ENCODE assay signal across 35 cellular contexts in the genomic region with DNA sequence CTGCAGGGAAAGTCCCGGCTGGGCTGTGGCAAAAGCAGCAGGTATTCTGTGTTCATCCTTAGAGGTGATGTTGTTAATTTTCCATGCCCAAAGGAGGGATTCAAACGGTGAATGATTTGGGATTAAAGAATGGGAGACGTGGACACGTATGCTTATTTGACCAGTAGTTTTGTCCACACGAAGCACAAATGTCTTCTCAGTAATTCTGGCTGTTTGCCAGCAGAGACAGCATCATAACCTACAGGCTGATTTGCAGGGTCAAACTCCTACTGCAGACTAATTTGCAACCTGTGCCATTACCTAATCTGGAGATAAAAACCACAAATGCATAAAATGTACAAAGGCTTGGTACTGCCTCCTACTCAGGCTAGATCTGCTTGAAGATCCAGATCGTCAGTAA. TPM values are rescaled to one million over a fixed set of nuclear protein-coding genes. Genes with fewer than 3 reads are reported as not detected.
"Had no signal": no experiment of that assay in that cellular context is flagged by ENCODE, and none has a peak within 500 bp of the region (broad histone marks: within the 10 kb centered on the region; RNA-seq: fewer than 3 reads in every experiment).

No MANE protein-coding gene starts in this region.

- H3K27me3 ChIP-seq: adrenal gland, body of pancreas, esophagus muscularis mucosa, foreskin keratinocyte, gastrocnemius medialis, heart right ventricle had no signal

- DNase-seq: activated CD4-positive, alpha-beta memory T cell treated with anti-CD3 and anti-CD28 coated beads for 36 hours; activated CD4-positive, alpha-beta T cell treated with anti-CD3 and anti-CD28 coated beads for 36 hours; activated CD4-positive, alpha-beta T cell treated with anti-CD3 and anti-CD28 coated beads, Interleukin-2, amount 10 ng/mL, durations not matched to agents 24 days and 14 days; activated CD4-positive, CD25-positive, alpha-beta regulatory T cell; activated CD4-positive, CD25-positive, alpha-beta regulatory T cell treated with anti-CD3 and anti-CD28 coated beads, Interleukin-2, amount 50 U/mL, for 72 hours; activated CD8-positive, alpha-beta memory T cell treated with anti-CD3 and anti-CD28 coated beads, Interleukin-2, amount 10 ng/mL, durations not matched to agents 7 days and 5 days; activated CD8-positive, alpha-beta memory T cell treated with anti-CD3 and anti-CD28 coated beads, Interleukin-2, amount 50 U/mL, for 4 hours; activated CD8-positive, alpha-beta T cell treated with anti-CD3 and anti-CD28 coated beads, Interleukin-2, amount 10 ng/mL, durations not matched to agents 7 days and 5 days; activated effector memory CD4-positive, alpha-beta T cell treated with anti-CD3 and anti-CD28 coated beads, Interleukin-2, amount 50 U/mL, for 16 hours; activated naive CD4-positive, alpha-beta T cell treated with anti-CD3 and anti-CD28 coated beads for 36 hours; activated naive CD8-positive, alpha-beta T cell treated with anti-CD3 and anti-CD28 coated beads for 36 hours; activated naive CD8-positive, alpha-beta T cell treated with anti-CD3 and anti-CD28 coated beads, Interleukin-2, amount 50 U/mL, for 24 hours; activated T-cell treated with anti-CD3 and anti-CD28 coated beads, Interleukin-2, amount 50 U/mL, for 1 hour; activated T-cell treated with anti-CD3 and anti-CD28 coated beads, Interleukin-2, amount 50 U/mL, for 48 hours; adrenal gland; amygdala; body of pancreas; caudate nucleus; cortex of kidney; dermis blood vessel endothelial cell; effector CD4-positive, alpha-beta T cell; effector memory CD8-positive, alpha-beta T cell; erythroblast; foreskin keratinocyte; gastrocnemius medialis; glutamatergic neuron; heart right ventricle; T-helper 2 cell had no signal

- H3K27ac ChIP-seq: adrenal gland, body of pancreas, esophagus muscularis mucosa, foreskin keratinocyte, gastrocnemius medialis, heart right ventricle had no signal

- H3K27me3 Mint-ChIP-seq: activated CD4-positive, alpha-beta memory T cell treated with anti-CD3 and anti-CD28 coated beads for 36 hours; activated CD4-positive, alpha-beta T cell treated with anti-CD3 and anti-CD28 coated beads for 36 hours; activated CD4-positive, alpha-beta T cell treated with anti-CD3 and anti-CD28 coated beads, Interleukin-2, amount 10 ng/mL, durations not matched to agents 24 days and 14 days; activated CD8-positive, alpha-beta memory T cell treated with anti-CD3 and anti-CD28 coated beads, Interleukin-2, amount 10 ng/mL, durations not matched to agents 7 days and 5 days; activated naive CD4-positive, alpha-beta T cell treated with anti-CD3 and anti-CD28 coated beads, Interleukin-2, amount 50 U/mL, for 24 hours; activated naive CD8-positive, alpha-beta T cell treated with anti-CD3 and anti-CD28 coated beads for 36 hours; activated naive CD8-positive, alpha-beta T cell treated with anti-CD3 and anti-CD28 coated beads, Interleukin-2, amount 50 U/mL, for 24 hours; effector memory CD8-positive, alpha-beta T cell had no signal

- H3K9me3 ChIP-seq: adrenal gland, body of pancreas, esophagus muscularis mucosa, gastrocnemius medialis, heart right ventricle had no signal

- H3K27ac Mint-ChIP-seq: activated CD4-positive, alpha-beta memory T cell treated with anti-CD3 and anti-CD28 coated beads for 36 hours; activated CD4-positive, alpha-beta T cell treated with anti-CD3 and anti-CD28 coated beads for 36 hours; activated CD4-positive, alpha-beta T cell treated with anti-CD3 and anti-CD28 coated beads, Interleukin-2, amount 10 ng/mL, durations not matched to agents 24 days and 14 days; activated CD8-positive, alpha-beta memory T cell treated with anti-CD3 and anti-CD28 coated beads, Interleukin-2, amount 10 ng/mL, durations not matched to agents 7 days and 5 days; activated CD8-positive, alpha-beta T cell treated with anti-CD3 and anti-CD28 coated beads, Interleukin-2, amount 10 ng/mL, durations not matched to agents 7 days and 5 days; activated naive CD4-positive, alpha-beta T cell treated with anti-CD3 and anti-CD28 coated beads for 36 hours; activated naive CD4-positive, alpha-beta T cell treated with anti-CD3 and anti-CD28 coated beads, Interleukin-2, amount 50 U/mL, for 24 hours; activated naive CD8-positive, alpha-beta T cell treated with anti-CD3 and anti-CD28 coated beads for 36 hours; activated naive CD8-positive, alpha-beta T cell treated with anti-CD3 and anti-CD28 coated beads, Interleukin-2, amount 50 U/mL, for 24 hours; activated T-helper 1 cell treated with anti-CD3 and anti-CD28 coated beads, Interleukin-12 subunit alpha, Interleukin-12 subunit beta, Interleukin-2, Interleukin-4 antibody, amounts not matched to agents 30 ng/mL and 10 ng/mL and 1 ng/mL, durations not matched to agents 14 hours and 24 hours and 36 hours; activated T-helper 2 cell treated with anti-CD3 and anti-CD28 coated beads, Interferon-gamma antibody, Interleukin-2, Interleukin-4, amounts not matched to agents 10 μg/mL and 5 μg/mL and 100 μg/mL, durations not matched to agents 14 hours and 24 hours and 36 hours; effector memory CD8-positive, alpha-beta T cell had no signal

- H3K4me1 Mint-ChIP-seq: activated CD4-positive, alpha-beta T cell treated with anti-CD3 and anti-CD28 coated beads for 36 hours; activated CD4-positive, alpha-beta T cell treated with anti-CD3 and anti-CD28 coated beads, Interleukin-2, amount 10 ng/mL, durations not matched to agents 24 days and 14 days; activated CD8-positive, alpha-beta memory T cell treated with anti-CD3 and anti-CD28 coated beads, Interleukin-2, amount 10 ng/mL, durations not matched to agents 7 days and 5 days; activated naive CD4-positive, alpha-beta T cell treated with anti-CD3 and anti-CD28 coated beads, Interleukin-2, amount 50 U/mL, for 24 hours had no signal

- H3K4me3 Mint-ChIP-seq: activated CD4-positive, alpha-beta memory T cell treated with anti-CD3 and anti-CD28 coated beads for 36 hours; activated CD4-positive, alpha-beta T cell treated with anti-CD3 and anti-CD28 coated beads for 36 hours; activated CD4-positive, alpha-beta T cell treated with anti-CD3 and anti-CD28 coated beads, Interleukin-2, amount 10 ng/mL, durations not matched to agents 24 days and 14 days; activated CD8-positive, alpha-beta memory T cell treated with anti-CD3 and anti-CD28 coated beads, Interleukin-2, amount 10 ng/mL, durations not matched to agents 7 days and 5 days; activated CD8-positive, alpha-beta T cell treated with anti-CD3 and anti-CD28 coated beads, Interleukin-2, amount 10 ng/mL, durations not matched to agents 7 days and 5 days; activated naive CD4-positive, alpha-beta T cell treated with anti-CD3 and anti-CD28 coated beads for 36 hours; activated naive CD4-positive, alpha-beta T cell treated with anti-CD3 and anti-CD28 coated beads, Interleukin-2, amount 50 U/mL, for 24 hours; activated naive CD8-positive, alpha-beta T cell treated with anti-CD3 and anti-CD28 coated beads for 36 hours; activated naive CD8-positive, alpha-beta T cell treated with anti-CD3 and anti-CD28 coated beads, Interleukin-2, amount 50 U/mL, for 24 hours; activated T-helper 1 cell treated with anti-CD3 and anti-CD28 coated beads, Interleukin-12 subunit alpha, Interleukin-12 subunit beta, Interleukin-2, Interleukin-4 antibody, amounts not matched to agents 30 ng/mL and 10 ng/mL and 1 ng/mL, durations not matched to agents 14 hours and 24 hours and 36 hours; effector memory CD8-positive, alpha-beta T cell had no signal

- H3K4me1 ChIP-seq: adrenal gland, body of pancreas, esophagus muscularis mucosa, foreskin keratinocyte, gastrocnemius medialis had no signal

- H3K4me3 ChIP-seq: adrenal gland, body of pancreas, esophagus muscularis mucosa, gastrocnemius medialis, heart right ventricle had no signal

- FAIRE-seq: colon had no signal

- ATAC-seq: activated CD4-positive, alpha-beta T cell treated with anti-CD3 and anti-CD28 coated beads for 36 hours; activated CD8-positive, alpha-beta memory T cell treated with anti-CD3 and anti-CD28 coated beads, Interleukin-2, amount 10 ng/mL, durations not matched to agents 7 days and 5 days; activated CD8-positive, alpha-beta T cell treated with anti-CD3 and anti-CD28 coated beads, Interleukin-2, amount 10 ng/mL, durations not matched to agents 7 days and 5 days; activated naive CD8-positive, alpha-beta T cell treated with anti-CD3 and anti-CD28 coated beads, Interleukin-2, amount 50 U/mL, for 24 hours; body of pancreas; effector memory CD8-positive, alpha-beta T cell; foreskin keratinocyte; gastrocnemius medialis; heart right ventricle had no signal

- H3K9me3 Mint-ChIP-seq: activated CD4-positive, alpha-beta memory T cell treated with anti-CD3 and anti-CD28 coated beads for 36 hours; activated CD4-positive, alpha-beta T cell treated with anti-CD3 and anti-CD28 coated beads, Interleukin-2, amount 10 ng/mL, durations not matched to agents 24 days and 14 days; activated naive CD4-positive, alpha-beta T cell treated with anti-CD3 and anti-CD28 coated beads for 36 hours; activated naive CD4-positive, alpha-beta T cell treated with anti-CD3 and anti-CD28 coated beads, Interleukin-2, amount 50 U/mL, for 24 hours; activated naive CD8-positive, alpha-beta T cell treated with anti-CD3 and anti-CD28 coated beads for 36 hours; activated naive CD8-positive, alpha-beta T cell treated with anti-CD3 and anti-CD28 coated beads, Interleukin-2, amount 50 U/mL, for 24 hours; activated T-helper 1 cell treated with anti-CD3 and anti-CD28 coated beads, Interleukin-12 subunit alpha, Interleukin-12 subunit beta, Interleukin-2, Interleukin-4 antibody, amounts not matched to agents 30 ng/mL and 10 ng/mL and 1 ng/mL, durations not matched to agents 14 hours and 24 hours and 36 hours; activated T-helper 2 cell treated with anti-CD3 and anti-CD28 coated beads, Interferon-gamma antibody, Interleukin-2, Interleukin-4, amounts not matched to agents 10 μg/mL and 5 μg/mL and 100 μg/mL, durations not matched to agents 14 hours and 24 hours and 36 hours; effector memory CD8-positive, alpha-beta T cell had no signal

RNA-seq across cellular contexts. Expression of gene FOXC2, which starts 25.7 kb away (rescaled TPM):
- total RNA-seq: activated CD4-positive, alpha-beta memory T cell treated with anti-CD3 and anti-CD28 coated beads for 36 hours; activated CD4-positive, alpha-beta T cell treated with anti-CD3 and anti-CD28 coated beads for 36 hours; activated CD4-positive, alpha-beta T cell treated with anti-CD3 and anti-CD28 coated beads, Interleukin-2, amount 10 ng/mL, durations not matched to agents 24 days and 14 days; activated CD8-positive, alpha-beta memory T cell treated with anti-CD3 and anti-CD28 coated beads for 36 hours; activated CD8-positive, alpha-beta memory T cell treated with anti-CD3 and anti-CD28 coated beads, Interleukin-2, amount 10 ng/mL, durations not matched to agents 7 days and 5 days; activated CD8-positive, alpha-beta T cell treated with anti-CD3 and anti-CD28 coated beads, Interleukin-2, amount 10 ng/mL, durations not matched to agents 7 days and 5 days; activated naive CD4-positive, alpha-beta T cell treated with anti-CD3 and anti-CD28 coated beads for 36 hours; activated naive CD8-positive, alpha-beta T cell treated with anti-CD3 and anti-CD28 coated beads for 36 hours; activated T-helper 1 cell treated with anti-CD3 and anti-CD28 coated beads, Interleukin-12 subunit alpha, Interleukin-12 subunit beta, Interleukin-2, Interleukin-4 antibody, amounts not matched to agents 30 ng/mL and 10 ng/mL and 1 ng/mL, durations not matched to agents 14 hours and 24 hours and 36 hours; foreskin keratinocyte had no signal
- polyA plus RNA-seq: foreskin keratinocyte had no signal

RNA-seq across cellular contexts. Expression of gene FOXF1, which starts 30.6 kb away (rescaled TPM):
- total RNA-seq: activated CD4-positive, alpha-beta memory T cell treated with anti-CD3 and anti-CD28 coated beads for 36 hours; activated CD4-positive, alpha-beta T cell treated with anti-CD3 and anti-CD28 coated beads for 36 hours; activated CD4-positive, alpha-beta T cell treated with anti-CD3 and anti-CD28 coated beads, Interleukin-2, amount 10 ng/mL, durations not matched to agents 24 days and 14 days; activated CD8-positive, alpha-beta memory T cell treated with anti-CD3 and anti-CD28 coated beads for 36 hours; activated CD8-positive, alpha-beta memory T cell treated with anti-CD3 and anti-CD28 coated beads, Interleukin-2, amount 10 ng/mL, durations not matched to agents 7 days and 5 days; activated CD8-positive, alpha-beta T cell treated with anti-CD3 and anti-CD28 coated beads, Interleukin-2, amount 10 ng/mL, durations not matched to agents 7 days and 5 days; activated naive CD4-positive, alpha-beta T cell treated with anti-CD3 and anti-CD28 coated beads for 36 hours; activated naive CD8-positive, alpha-beta T cell treated with anti-CD3 and anti-CD28 coated beads for 36 hours; activated T-helper 1 cell treated with anti-CD3 and anti-CD28 coated beads, Interleukin-12 subunit alpha, Interleukin-12 subunit beta, Interleukin-2, Interleukin-4 antibody, amounts not matched to agents 30 ng/mL and 10 ng/mL and 1 ng/mL, durations not matched to agents 14 hours and 24 hours and 36 hours; activated T-helper 2 cell treated with anti-CD3 and anti-CD28 coated beads, Interferon-gamma antibody, Interleukin-2, Interleukin-4, amounts not matched to agents 10 μg/mL and 5 μg/mL and 100 μg/mL, durations not matched to agents 14 hours and 24 hours and 36 hours; chondrocyte; foreskin keratinocyte had no signal
- polyA plus RNA-seq: foreskin keratinocyte had no signal

RNA-seq across cellular contexts. Expression of gene FOXL1, which starts 37.5 kb away (rescaled TPM):
- total RNA-seq: activated CD4-positive, alpha-beta memory T cell treated with anti-CD3 and anti-CD28 coated beads for 36 hours; activated CD4-positive, alpha-beta T cell treated with anti-CD3 and anti-CD28 coated beads for 36 hours; activated CD8-positive, alpha-beta memory T cell treated with anti-CD3 and anti-CD28 coated beads for 36 hours; activated CD8-positive, alpha-beta memory T cell treated with anti-CD3 and anti-CD28 coated beads, Interleukin-2, amount 10 ng/mL, durations not matched to agents 7 days and 5 days; activated CD8-positive, alpha-beta T cell treated with anti-CD3 and anti-CD28 coated beads, Interleukin-2, amount 10 ng/mL, durations not matched to agents 7 days and 5 days; activated naive CD4-positive, alpha-beta T cell treated with anti-CD3 and anti-CD28 coated beads for 36 hours; activated naive CD8-positive, alpha-beta T cell treated with anti-CD3 and anti-CD28 coated beads for 36 hours; activated T-helper 1 cell treated with anti-CD3 and anti-CD28 coated beads, Interleukin-12 subunit alpha, Interleukin-12 subunit beta, Interleukin-2, Interleukin-4 antibody, amounts not matched to agents 30 ng/mL and 10 ng/mL and 1 ng/mL, durations not matched to agents 14 hours and 24 hours and 36 hours had no signal
